ENCODE assay signal across 7 cellular contexts in the genomic region with DNA sequence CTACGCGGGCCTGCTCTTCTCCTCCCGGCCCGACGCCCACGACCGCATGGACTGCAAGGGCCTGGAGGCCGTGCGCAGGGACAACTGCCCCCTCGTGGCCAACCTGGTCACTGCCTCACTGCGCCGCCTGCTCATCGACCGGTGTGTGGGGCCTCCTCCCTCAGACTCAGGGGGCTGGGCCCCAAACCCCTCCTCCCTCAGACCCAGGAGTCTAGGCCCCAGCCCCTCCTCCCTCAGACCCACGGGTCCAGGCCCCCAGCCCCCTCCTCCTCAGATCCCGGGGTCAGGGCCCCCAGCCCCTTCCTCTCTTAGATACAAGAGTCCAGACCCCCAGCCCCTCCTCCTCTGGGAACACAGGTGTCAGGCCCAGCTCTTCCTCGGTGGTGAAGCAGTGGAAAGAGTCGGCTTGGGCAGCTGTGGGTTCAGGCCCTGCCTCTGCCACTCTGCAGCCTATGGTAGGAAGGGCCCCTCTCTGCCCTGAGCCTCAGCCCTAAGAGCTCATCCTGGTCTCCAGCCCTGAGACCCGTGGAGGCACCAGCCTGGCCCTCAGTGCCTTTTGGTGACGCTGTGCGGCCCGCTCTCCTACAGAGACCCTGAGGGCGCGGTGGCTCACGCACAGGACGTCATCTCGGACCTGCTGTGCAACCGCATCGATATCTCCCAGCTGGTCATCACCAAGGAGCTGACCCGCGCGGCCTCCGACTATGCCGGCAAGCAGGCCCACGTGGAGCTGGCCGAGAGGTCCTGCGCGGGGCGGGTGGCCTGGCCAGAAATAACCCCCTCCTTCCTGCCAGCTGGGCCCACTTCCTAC. TPM values are rescaled to one million over a fixed set of nuclear protein-coding genes. Genes with fewer than 3 reads are reported as not detected.
A peak's percentile ranks its signal among the peaks of the same experiment; 100 is the strongest.
DNase-seq lines count a peak whose midpoint lies in the region; ATAC-seq and TF ChIP-seq lines count a peak whose summit lies in the region.

No MANE protein-coding gene starts in this region.

- peak; percentile 25 for DNase-seq in activated naive CD8-positive, alpha-beta T cell treated with anti-CD3 and anti-CD28 coated beads, Interleukin-2, amount 50 U/mL, for 16 hours (ENCODE audit: low read depth, low spot score)
- DNase-seq in heart right ventricle (peak; percentile 59 to 80), gastrocnemius medialis (peak; percentile 47 to 58), NCI-H345 treated with DMSO at 0.1 percent for 48 hours (lab: John Stamatoyannopoulos, UW; ENCODE audit: unreplicated experiment) (no peak)

- H2AFZ ChIP-seq in SU-DHL-6 (ENCODE audit: low read depth, low read length, severe bottlenecking), result no peak overlapping the region

- H3K9me3 ChIP-seq in SU-DHL-6 (ENCODE audit: insufficient read depth, low read length) (no peaks in the 10 kb centered on the region), heart right ventricle (peaks cover 0 to 6% (median 0%) of the 10 kb centered on the region in 11 donors), gastrocnemius medialis (no peaks in the 10 kb centered on the region)

- no peak overlapping the region for H3K4me3 ChIP-seq in SU-DHL-6 (ENCODE audit: insufficient read depth, low read length, poor library complexity, severe bottlenecking)
- H3K4me3 ChIP-seq in heart right ventricle, result peak overlapping the region in 1 of 10 donors; percentile 20
- H3K4me3 ChIP-seq in gastrocnemius medialis, result no peak overlapping the region

- ATAC-seq in GM18502 (IDR thresholded peaks at IDR 0.05; ENCODE audit: poor library complexity, unreplicated experiment) (peak; percentile 42), HG03135 (IDR thresholded peaks at IDR 0.05; ENCODE audit: unreplicated experiment) (peak; percentile 30), heart right ventricle (peak; percentile 75 to 90 (median 81)), gastrocnemius medialis (peak; percentile 55 to 74)

- H3K36me3 ChIP-seq in SU-DHL-6 (ENCODE audit: low read length) (peaks cover 2% of the 10 kb centered on the region; the same call in 1 of the 2 replicates), heart right ventricle (peaks cover 0 to 12% (median 0%) of the 10 kb centered on the region in 9 donors), gastrocnemius medialis (no peaks in the 10 kb centered on the region)

- H3F3A ChIP-seq in SU-DHL-6 (ENCODE audit: insufficient read depth), result peaks cover 54% of the 10 kb centered on the region

- peak; percentile 74 for TF ChIP-seq CTCF in SU-DHL-6 (IDR thresholded peaks at IDR 0.05; ENCODE audit: insufficient read depth, low read length, poor library complexity, severe bottlenecking)
- TF ChIP-seq CTCF in heart right ventricle (IDR thresholded peaks at IDR 0.05), result peak; percentile 63 to 95 (median 89)
- peak; percentile 46 to 87 (median 83) for TF ChIP-seq CTCF in gastrocnemius medialis (IDR thresholded peaks at IDR 0.05 in 4 of 5, conservative IDR thresholded peaks at IDR 0.05 in 1 of 5)

- in situ Hi-C loops in gastrocnemius medialis (cut with MboI; ENCODE audit: low sequenced_read_pairs in 4 of 4), result loop anchor here in 2 of 4 donors (10.0 kb wide), 1 partner anchor 50 kb away; a partner anchor contains a TSS

- H4K20me1 ChIP-seq in SU-DHL-6 (ENCODE audit: low read depth, low read length), result no peaks in the 10 kb centered on the region

- H3K27ac ChIP-seq in SU-DHL-6 (ENCODE audit: low read depth, low read length) (peak overlapping the region; percentile 100), heart right ventricle (peak overlapping the region in 1 of 10 donors; percentile 40), gastrocnemius medialis (no peak overlapping the region)

- H3K27me3 ChIP-seq in SU-DHL-6 (ENCODE audit: low read length), result no peaks in the 10 kb centered on the region
- peaks cover 8 to 32% (median 29%) of the 10 kb centered on the region in 7 donors for H3K27me3 ChIP-seq in heart right ventricle
- peaks cover 0 to 14% (median 11%) of the 10 kb centered on the region in 3 donors for H3K27me3 ChIP-seq in gastrocnemius medialis

- WGBS in heart right ventricle, 2 donors, result 52% methylated on average over 38 to 39 of the region's 39 CpGs

- TF ChIP-seq POLR2A in gastrocnemius medialis (IDR thresholded peaks at IDR 0.05), result no peak

- H3K9ac ChIP-seq in SU-DHL-6 (ENCODE audit: low read length), result peak overlapping the region; percentile 61

- H3K79me2 ChIP-seq in SU-DHL-6 (ENCODE audit: insufficient read depth, low read length), result peaks cover 10% of the 10 kb centered on the region

- H3K9me2 ChIP-seq in SU-DHL-6 (replicated peaks; ENCODE audit: insufficient read depth, low read length), result no peaks in the 10 kb centered on the region

- intact Hi-C loops in heart right ventricle (cut with DNase I) (loop anchor here in 9 of 10 donors (2.0 to 5.0 kb wide), 4 partner anchors 43 to 58 kb away; a partner anchor contains a TSS), gastrocnemius medialis (cut with DNase I; ENCODE audit: low total_unique reads) (loop anchor here (1.0 kb wide), 2 partner anchors 47 to 58 kb away; no protein-coding TSS in a partner anchor)

- H3K4me2 ChIP-seq in SU-DHL-6 (ENCODE audit: low read depth, low read length, poor library complexity, severe bottlenecking), result peak overlapping the region; percentile 66

- H3K4me1 ChIP-seq in heart right ventricle (peaks cover 0 to 20% (median 0%) of the 10 kb centered on the region in 9 donors), gastrocnemius medialis (peaks cover 0 to 8% of the 10 kb centered on the region in 2 donors)

RNA-seq across cellular contexts. Expression of a gene that starts 3.7 kb away (rescaled TPM):
- total RNA-seq in heart right ventricle (under 1 TPM in 2 of 10 donors, not detected in 8; 0.20 to 0.42 TPM), gastrocnemius medialis (under 1 TPM in 1 of 4 donors, not detected in 3; 0.15 TPM)
- polyA plus RNA-seq in heart right ventricle, result under 1 TPM in 1 of 2 donors, not detected in 1; 0.10 TPM

RNA-seq across cellular contexts. Expression of a gene that starts 17.6 kb away (rescaled TPM):
- total RNA-seq in heart right ventricle (under 1 TPM in 2 of 10 donors, not detected in 8; 0.13 to 0.35 TPM), gastrocnemius medialis (100 to 1,000 TPM; 358 to 988 (median 442) TPM)
- polyA plus RNA-seq in heart right ventricle, result under 1 TPM in 1 of 2 donors, not detected in 1; 0.01 TPM

RNA-seq across cellular contexts. Expression of a gene that starts 30.9 kb away (rescaled TPM):
- total RNA-seq in heart right ventricle (10 to 100 TPM in 6 of 10 donors, 1 to 10 TPM in 4; 4.2 to 15.0 (median 10.7) TPM), gastrocnemius medialis (10 to 100 TPM in 1 of 4 donors, 1 to 10 TPM in 3; 4.0 to 18.3 (median 6.0) TPM)
- polyA plus RNA-seq in heart right ventricle, result 10 to 100 TPM; 14.2 to 28.3 TPM

RNA-seq across cellular contexts. Expression of a gene that starts 38.8 kb away (rescaled TPM):
- total RNA-seq in heart right ventricle, result 10 to 100 TPM; 64.0 to 96.7 (median 69.8) TPM
- polyA plus RNA-seq in heart right ventricle, result 100 to 1,000 TPM in 1 of 2 donors, 10 to 100 TPM in 1; 90.7 to 125 TPM
- 100 to 1,000 TPM; 155 to 232 (median 200) TPM for total RNA-seq in gastrocnemius medialis

RNA-seq across cellular contexts. Expression of a gene that starts 49.6 kb away (rescaled TPM):
- under 1 TPM in 2 of 10 donors, not detected in 8; 0.22 to 0.56 TPM for total RNA-seq in heart right ventricle
- 1 to 10 TPM in 1 of 2 donors, under 1 TPM in 1; 0.25 to 1.1 TPM for polyA plus RNA-seq in heart right ventricle
- total RNA-seq in gastrocnemius medialis, result under 1 TPM in 1 of 4 donors, not detected in 3; 0.09 TPM

Comparison
In these comparisons a context has a peak if more than half of its experiments do, and no peak if none do; other contexts are left out.
1. ATAC-seq: peak in every context shown above with its lines; median percentile 81 in heart right ventricle; 64 in gastrocnemius medialis; 42 in GM18502; 30 in HG03135.
2. RNA of a gene that starts 17.6 kb away (total RNA-seq): 358 to 988 TPM in gastrocnemius medialis; 0.13 to 0.35 TPM in heart right ventricle; every median in the first group is over 100 times any median in the second.
3. Peak in every context shown above with its lines, with median percentiles within 50 percentile points of each other: CTCF ChIP-seq.